In genomic region chr11:8261921-8262551, GRCh38 we compare ENCODE assay signal across 10 cellular contexts. TPM values are rescaled to one million over a fixed set of nuclear protein-coding genes. Genes with fewer than 3 reads are reported as not detected.
DNase-seq lines count a peak whose midpoint lies in the region; ATAC-seq, FAIRE-seq and TF ChIP-seq lines count a peak whose summit lies in the region.
"Had no signal": no experiment of that assay in that cellular context is flagged by ENCODE, and none has a peak within 500 bp of the region (broad histone marks: within the 10 kb centered on the region; RNA-seq: fewer than 3 reads in every experiment).

No MANE protein-coding gene starts in this region.

- TF ChIP-seq RAD21 in A549 (conservative IDR thresholded peaks at IDR 0.05 in 1 of 2, IDR thresholded peaks at IDR 0.05 in 1 of 2) = no peak

- H3K27ac ChIP-seq in A549 (no peak overlapping the region), HEK293 (ENCODE audit: extremely low read depth, low read depth, low read length) (no peak overlapping the region)

- H3K36me3 ChIP-seq in HEK293 (ENCODE audit: control insufficient read depth in 2 of 2, insufficient read depth in 1 of 2, low read length in 2 of 2) = no peaks in the 10 kb centered on the region

- TF ChIP-seq EP300 in A549 (IDR thresholded peaks at IDR 0.05) = no peak

- CTCF ChIA-PET in A549 (lab: Yijun Ruan, JAX) (interaction anchor here (1.3 to 16.5 kb wide), 11 partner anchors 12 to 305 kb away, joined by 3 to 424 read pairs (median 16); no protein-coding TSS in a partner anchor), HEK293 (lab: Yijun Ruan, JAX) (interaction anchor here (0.6 to 4.5 kb wide), 9 partner anchors 14 to 69 kb away, joined by 3 to 75 read pairs (median 19); no protein-coding TSS in a partner anchor)

- ATAC-seq in A549 (no peak; a peak in 1 of 6 replicates), GM21447 (IDR thresholded peaks at IDR 0.05; ENCODE audit: unreplicated experiment) (no peak), HG03571 (IDR thresholded peaks at IDR 0.05; ENCODE audit: unreplicated experiment) (no peak)
- ATAC-seq in effector memory CD8-positive, alpha-beta T cell (replicated peaks) = no peak

- no peak for TF ChIP-seq POLR2A in A549 (IDR thresholded peaks at IDR 0.05; ENCODE audit: low read length)

- POLR2A ChIA-PET in A549 (lab: Yijun Ruan, JAX) = no interaction called here
- POLR2A ChIA-PET in HEK293 (lab: Yijun Ruan, JAX) = interaction anchor here (0.9 kb wide), 1 partner anchor 8 kb away, joined by 5 read pairs; no protein-coding TSS in a partner anchor

- peak overlapping the region; percentile 100 for H3K4me2 ChIP-seq in A549

- peaks cover 10 to 11% of the 10 kb centered on the region in 2 donors for H3K4me1 Mint-ChIP-seq in effector memory CD8-positive, alpha-beta T cell (ENCODE audit: low read depth in 2 of 2)
- H3K4me1 Mint-ChIP-seq in nephron = peaks cover 19% of the 10 kb centered on the region

- no peak for TF ChIP-seq CTCF in A549 (IDR thresholded peaks at IDR 0.05)
- no peak for TF ChIP-seq CTCF in HEK293 (tag by site-specific recombination; IDR thresholded peaks at IDR 0.05)
- no peak for TF ChIP-seq CTCF in nephron (IDR thresholded peaks at IDR 0.05; ENCODE audit: unreplicated experiment in 3 of 3)

- peaks cover 66 to 90% of the 10 kb centered on the region in 2 donors for H3K27me3 Mint-ChIP-seq in effector memory CD8-positive, alpha-beta T cell
- H3K27me3 Mint-ChIP-seq in nephron (ENCODE audit: low read depth) = peaks cover 92% of the 10 kb centered on the region

- H3K9me3 ChIP-seq in A549 = no peaks in the 10 kb centered on the region
- H3K9me3 ChIP-seq in HEK293 (ENCODE audit: control insufficient read depth, insufficient read depth, low read depth, low read length) = no peaks in the 10 kb centered on the region

- H3K4me3 Mint-ChIP-seq in effector memory CD8-positive, alpha-beta T cell = peak overlapping the region; percentile 19 to 54
- peak overlapping the region; percentile 22 to 79 (median 76) for H3K4me3 Mint-ChIP-seq in nephron

- no peak overlapping the region for H3K27ac Mint-ChIP-seq in effector memory CD8-positive, alpha-beta T cell
- H3K27ac Mint-ChIP-seq in nephron = no peak overlapping the region
- H3K27ac Mint-ChIP-seq: activated CD4-positive, alpha-beta T cell treated with anti-CD3 and anti-CD28 coated beads for 36 hours had no signal

- peak overlapping the region; percentile 66; the same call in 1 of the 3 replicates for H3K4me3 ChIP-seq in A549
- peak overlapping the region; percentile 44 for H3K4me3 ChIP-seq in HEK293 (ENCODE audit: low read depth, low read length)

- H3K9me3 Mint-ChIP-seq in effector memory CD8-positive, alpha-beta T cell = no peaks in the 10 kb centered on the region
- no peaks in the 10 kb centered on the region for H3K9me3 Mint-ChIP-seq in nephron

- no peak for FAIRE-seq in A549 (lab: Jason Lieb, UNC)

- H3K36me3 Mint-ChIP-seq in effector memory CD8-positive, alpha-beta T cell (ENCODE audit: insufficient read depth) = peaks cover 3% of the 10 kb centered on the region
- H3K36me3 Mint-ChIP-seq in nephron (ENCODE audit: low read depth) = no peaks in the 10 kb centered on the region

- DNase-seq in A549 (ENCODE audit: low read depth in 1 of 2, low spot score in 1 of 2) = no peak
- DNase-seq in effector memory CD8-positive, alpha-beta T cell = no peak
- no peak for DNase-seq in NCI-H2081 (lab: John Stamatoyannopoulos, UW)
- no peak for DNase-seq in GDM1 (lab: John Stamatoyannopoulos, UW)
- DNase-seq: stimulated activated naive CD4-positive, alpha-beta T cell treated with Interleukin-2 at 50 U/mL for 16 hours had no signal

- 97% methylated on average over 12 of the region's 12 CpGs for WGBS in A549 (ENCODE audit: missing lambda C conversion rate)

- H3K4me1 ChIP-seq in A549 (peaks cover 4% of the 10 kb centered on the region; the same call in 1 of the 3 replicates), HEK293 (ENCODE audit: control insufficient read depth, insufficient read depth, low read length) (no peaks in the 10 kb centered on the region)

TF ChIP-seq in A549, 52 proteins besides CTCF, POLR2A, EP300 and RAD21:
- TF ChIP-seq SMC3 (IDR thresholded peaks at IDR 0.05) = no peak

TF ChIP-seq in HEK293, 187 proteins besides CTCF, POLR2A, EP300 and RAD21:
- TF ChIP-seq ZNF335 (tag by site-specific recombination; conservative IDR thresholded peaks at IDR 0.05) (peak; percentile 69; the same call in 1 of the 2 replicates), ZXDB (tag by site-specific recombination; IDR thresholded peaks at IDR 0.05) (no peak)

RNA-seq across cellular contexts. Expression of gene LMO1, which starts 1.6 kb away (rescaled TPM):
- polyA plus RNA-seq in A549 (2011; rRNA removed) (0.18 and 1.3 TPM in 2 replicates), A549 (2017; fragmentation: RNase III; extraction: RNeasy Plus Mini Kit Qiagen cat#74134 plus additional on column Dnase treatment) (1.1 to 3.1 TPM (median 2.7 TPM) in 3 replicates)
- 0.99 and 1.2 TPM in 2 replicates for polyA plus RNA-seq in A549 (2012; cell fraction: cytosol; rRNA removed)
- 1.3 and 1.4 TPM in 2 replicates for polyA plus RNA-seq in A549 (2012; cell fraction: nucleus; rRNA removed)
- 0.83 TPM in 1 of 2 replicates, not detected in the other for polyA minus RNA-seq in A549 (2011; rRNA and poly(A)+ RNA removed)
